9 cellular contexts compared by ENCODE assay signal in the genomic region with DNA sequence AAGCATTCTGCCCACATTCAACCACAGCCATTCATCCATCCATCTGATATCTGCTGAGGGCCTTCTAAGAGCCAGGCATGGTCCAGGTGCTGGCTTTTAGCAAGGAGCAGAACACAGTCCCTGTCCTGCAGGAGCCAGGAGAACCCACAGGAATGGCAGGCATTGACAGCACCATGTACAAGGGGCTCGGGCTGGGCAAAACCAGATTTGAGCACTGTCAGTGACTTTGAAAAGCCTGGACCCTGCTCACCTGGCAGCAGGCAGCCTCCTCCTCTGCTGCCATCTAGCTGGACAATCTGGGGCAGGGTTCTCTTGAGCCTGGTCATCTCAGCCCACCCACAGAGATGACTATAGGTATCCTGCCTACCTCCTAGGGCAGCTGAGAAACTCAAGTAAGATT.
A peak's percentile ranks its signal among the peaks of the same experiment; 100 is the strongest.
DNase-seq lines count a peak whose midpoint lies in the region; ATAC-seq, FAIRE-seq and TF ChIP-seq lines count a peak whose summit lies in the region.
"Had no signal": no experiment of that assay in that cellular context is flagged by ENCODE, and none has a peak within 500 bp of the region (broad histone marks: within the 10 kb centered on the region; RNA-seq: fewer than 3 reads in every experiment).

No MANE protein-coding gene starts in this region.

- no peak overlapping the region for H3K4me3 ChIP-seq in right atrium auricular region
- H3K4me3 ChIP-seq: ascending aorta had no signal

- FAIRE-seq in GM19239 (lab: Jason Lieb, UNC) = peak; percentile 8

- no peaks in the 10 kb centered on the region for H3K9me3 ChIP-seq in right atrium auricular region
- H3K9me3 ChIP-seq: ascending aorta had no signal

- no peaks in the 10 kb centered on the region for H3K27me3 ChIP-seq in right atrium auricular region
- H3K27me3 ChIP-seq: ascending aorta had no signal

- H3K27ac ChIP-seq in right atrium auricular region = no peak overlapping the region
- H3K27ac ChIP-seq: ascending aorta had no signal

- DNase-seq in GM19239 (ENCODE audit: insufficient read length, low spot score) (no peak), SK-N-DZ (ENCODE audit: low spot score) (peak; percentile 26), right atrium auricular region (ENCODE audit: low spot score) (peak; percentile 48), sciatic nerve (ENCODE audit: low spot score) (peak; percentile 33)

- intact Hi-C loops in sciatic nerve (cut with DNase I) = no loop called here

- ATAC-seq in sciatic nerve (peak; percentile 11), HG03571 (IDR thresholded peaks at IDR 0.05; ENCODE audit: unreplicated experiment) (no peak), GM21619 (IDR thresholded peaks at IDR 0.05; ENCODE audit: unreplicated experiment) (no peak), HG02642 (IDR thresholded peaks at IDR 0.05; ENCODE audit: poor library complexity, unreplicated experiment) (no peak), HG02884 (IDR thresholded peaks at IDR 0.05; ENCODE audit: unreplicated experiment) (no peak)

- peak; percentile 18 to 53 for TF ChIP-seq CTCF in right atrium auricular region (IDR thresholded peaks at IDR 0.05)

- no peaks in the 10 kb centered on the region for H3K36me3 ChIP-seq in right atrium auricular region
- H3K36me3 ChIP-seq: ascending aorta had no signal

- H3K4me1 ChIP-seq in right atrium auricular region = peaks cover 0 to 46% of the 10 kb centered on the region in 2 donors
